Comparison of ENCODE assay signal across 8 cellular contexts in the genomic region with DNA sequence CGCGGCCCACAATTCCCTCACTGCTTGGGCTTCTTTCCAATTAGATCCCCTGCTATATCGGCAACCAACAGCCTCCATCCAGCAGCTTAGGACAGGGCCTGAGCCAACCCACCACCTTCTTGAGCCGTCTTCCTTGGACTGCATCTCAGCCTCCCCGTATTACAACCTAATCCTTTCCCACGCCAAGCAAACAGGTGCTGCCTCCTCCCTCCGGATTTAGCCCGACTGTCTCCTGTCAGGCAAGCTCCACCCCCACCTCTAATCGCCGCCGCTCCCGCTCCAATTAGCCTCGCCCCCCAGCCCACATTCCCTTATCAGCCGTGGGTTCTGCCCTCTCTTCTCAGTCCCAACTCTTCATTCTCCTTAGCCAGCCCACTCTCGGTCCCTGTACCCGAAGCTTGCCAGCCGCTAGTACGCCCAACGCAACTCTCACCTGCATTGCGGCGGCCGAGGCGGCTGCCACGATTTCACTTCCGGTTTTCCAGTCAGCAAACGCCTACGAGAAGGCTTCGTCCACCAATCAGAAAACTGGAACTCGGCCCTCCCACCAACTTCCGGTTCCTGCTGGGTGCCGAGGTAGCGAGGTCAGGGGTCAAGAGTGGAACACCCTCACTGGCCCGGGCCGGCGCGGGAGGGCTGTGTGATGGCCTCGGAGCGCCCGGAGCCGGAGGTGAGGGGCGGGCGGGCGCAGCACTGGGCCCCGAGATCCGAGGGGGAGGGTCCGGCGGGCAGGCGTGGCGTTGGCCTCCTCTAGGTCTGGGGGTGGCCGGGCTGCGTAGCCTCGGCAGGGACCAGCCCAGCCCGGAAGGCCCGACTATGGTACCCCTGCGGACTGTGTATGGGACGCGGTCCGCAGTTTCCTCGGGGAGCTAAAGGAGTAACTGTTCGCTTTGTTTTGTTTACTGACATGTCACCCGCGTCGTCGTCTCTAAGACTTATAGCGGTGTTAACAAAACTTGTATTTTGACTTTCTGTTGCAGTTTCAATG. TPM values are rescaled to one million over a fixed set of nuclear protein-coding genes. Genes with fewer than 3 reads are reported as not detected.
DNase-seq lines count a peak whose midpoint lies in the region; ATAC-seq and TF ChIP-seq lines count a peak whose summit lies in the region.

A gene with protein sequence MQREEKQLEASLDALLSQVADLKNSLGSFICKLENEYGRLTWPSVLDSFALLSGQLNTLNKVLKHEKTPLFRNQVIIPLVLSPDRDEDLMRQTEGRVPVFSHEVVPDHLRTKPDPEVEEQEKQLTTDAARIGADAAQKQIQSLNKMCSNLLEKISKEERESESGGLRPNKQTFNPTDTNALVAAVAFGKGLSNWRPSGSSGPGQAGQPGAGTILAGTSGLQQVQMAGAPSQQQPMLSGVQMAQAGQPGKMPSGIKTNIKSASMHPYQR (minus strand): TSS at position 475 of the 988 bp plus-strand sequence. CDS start 36 bp downstream, at position 439.
A gene (plus strand): TSS at position 574 of the 988 bp plus-strand sequence. CDS start 70 bp downstream, at position 644.

- intact Hi-C loops in Calu3 (cut with micrococcal nuclease; ENCODE audit: unreplicated experiment) = no loop called here

- H2AFZ ChIP-seq in OCI-LY3 (ENCODE audit: low read depth, low read length) = peak within 1 kb of the TSS; percentile 56; the same call in 1 of the 2 replicates

- no TSS peak for BruUV-seq in Calu3 (replicated peaks; lab: Mats Ljungman, UMichigan)

- H3K4me3 ChIP-seq in OCI-LY3 (ENCODE audit: low read length) = peak within 1 kb of the TSS; percentile 100

- peak; percentile 95 for DNase-seq in Calu3
- peak; percentile 87 for DNase-seq in HuH-7.5 (ENCODE audit: low spot score)
- peak; percentile 91 for DNase-seq in activated CD8-positive, alpha-beta memory T cell treated with anti-CD3 and anti-CD28 coated beads, Interleukin-2, amount 50 U/mL, for 48 hours
- DNase-seq in endothelial cell (ENCODE audit: low spot score) = peak; percentile 92
- DNase-seq in mesothelial cell of epicardium (ENCODE audit: low spot score in 2 of 2, unreplicated experiment in 2 of 2) = peak; percentile 71 to 89
- peak; percentile 82 to 88 for DNase-seq in stimulated activated CD8-positive, alpha-beta memory T cell treated with anti-CD3 and anti-CD28 coated beads, Interleukin-15, amount 100 ng/mL, for 4 hours (ENCODE audit: low read depth in 2 of 2)

- peaks cover 19% of the 10 kb centered on the region for H3K36me3 ChIP-seq in OCI-LY3 (replicated peaks; ENCODE audit: low read depth, low read length)

- H4K20me1 ChIP-seq in OCI-LY3 (ENCODE audit: insufficient read depth, low read length) = no peaks in the 10 kb centered on the region

- ATAC-seq in GM21515 (IDR thresholded peaks at IDR 0.05; ENCODE audit: unreplicated experiment) = peak; percentile 79

- H3K36me3 Mint-ChIP-seq in Calu3 (ENCODE audit: insufficient read depth, unreplicated experiment) = peaks cover 19% of the 10 kb centered on the region
- peaks cover 14% of the 10 kb centered on the region for H3K36me3 Mint-ChIP-seq in endothelial cell (ENCODE audit: low read depth, unreplicated experiment)
- peaks cover 7% of the 10 kb centered on the region for H3K36me3 Mint-ChIP-seq in mesothelial cell of epicardium

- H3K4me1 ChIP-seq in OCI-LY3 (ENCODE audit: low read length) = peaks cover 11% of the 10 kb centered on the region

- TF ChIP-seq CTCF in Calu3 (IDR thresholded peaks at IDR 0.05; ENCODE audit: unreplicated experiment) (no peak), OCI-LY3 (IDR thresholded peaks at IDR 0.05; ENCODE audit: low read depth, low read length) (no peak), endothelial cell (IDR thresholded peaks at IDR 0.05; ENCODE audit: unreplicated experiment) (no peak), mesothelial cell of epicardium (IDR thresholded peaks at IDR 0.05; ENCODE audit: unreplicated experiment) (no peak)

- H3K79me2 ChIP-seq in OCI-LY3 (ENCODE audit: low read length) = peaks cover 34% of the 10 kb centered on the region

- H3K27ac Mint-ChIP-seq in Calu3 (ENCODE audit: unreplicated experiment) (peak within 1 kb of the TSS; percentile 94), endothelial cell (ENCODE audit: unreplicated experiment) (peak within 1 kb of the TSS; percentile 98), mesothelial cell of epicardium (peak within 1 kb of the TSS; percentile 99)

- H3K27me3 Mint-ChIP-seq in Calu3 (ENCODE audit: unreplicated experiment) (no peaks in the 10 kb centered on the region), endothelial cell (ENCODE audit: unreplicated experiment) (peaks cover 4% of the 10 kb centered on the region), mesothelial cell of epicardium (ENCODE audit: low read depth) (no peaks in the 10 kb centered on the region)

- H3K9ac ChIP-seq in OCI-LY3 (ENCODE audit: low read length) = peak within 1 kb of the TSS; percentile 89

- H3K4me1 Mint-ChIP-seq in Calu3 (ENCODE audit: low read depth, unreplicated experiment) (peaks cover 25% of the 10 kb centered on the region), endothelial cell (ENCODE audit: unreplicated experiment) (peaks cover 18% of the 10 kb centered on the region), mesothelial cell of epicardium (peaks cover 26% of the 10 kb centered on the region)

- peak within 1 kb of the TSS; percentile 98 for H3K4me2 ChIP-seq in OCI-LY3 (ENCODE audit: low read length)

- CTCF ChIA-PET in Calu3 (lab: Charles Lee) = interaction anchor here (0.9 to 1.4 kb wide), 2 partner anchors 18 to 157 kb away, joined by 3 read pairs; no protein-coding TSS in a partner anchor

- H3K9me3 Mint-ChIP-seq in Calu3 (ENCODE audit: low read depth, unreplicated experiment) (no peaks in the 10 kb centered on the region), endothelial cell (ENCODE audit: unreplicated experiment) (no peaks in the 10 kb centered on the region), mesothelial cell of epicardium (no peaks in the 10 kb centered on the region)

- H3K27me3 ChIP-seq in OCI-LY3 (ENCODE audit: low read depth, low read length) = no peaks in the 10 kb centered on the region

- H3K4me3 Mint-ChIP-seq in Calu3 (ENCODE audit: low read depth, unreplicated experiment) = peak within 1 kb of the TSS; percentile 97
- peak within 1 kb of the TSS; percentile 100 for H3K4me3 Mint-ChIP-seq in endothelial cell (ENCODE audit: unreplicated experiment)
- peak within 1 kb of the TSS; percentile 98 for H3K4me3 Mint-ChIP-seq in mesothelial cell of epicardium

- H3K9me3 ChIP-seq in OCI-LY3 (ENCODE audit: insufficient read depth, low read length) = no peaks in the 10 kb centered on the region

- peak within 1 kb of the TSS; percentile 49 for H3K27ac ChIP-seq in OCI-LY3 (ENCODE audit: low read length)

RNA-seq across cellular contexts. Expression of the first gene that starts in this region (rescaled TPM):
- total RNA-seq in Calu3 (2022) = 31.1 and 32.8 TPM in 2 replicates
- 19.5 TPM for total RNA-seq in endothelial cell (ENCODE audit: unreplicated experiment)
- total RNA-seq in mesothelial cell of epicardium = 29.8 to 32.4 TPM (median 30.4 TPM) in 3 replicates

RNA-seq across cellular contexts. Expression of the second gene that starts in this region (rescaled TPM):
- total RNA-seq in Calu3 (2022) = 77.3 and 78.7 TPM in 2 replicates
- total RNA-seq in endothelial cell (ENCODE audit: unreplicated experiment) = 43.2 TPM
- total RNA-seq in mesothelial cell of epicardium = 80.1 to 97.4 TPM (median 83.7 TPM) in 3 replicates

Comparison
In these comparisons a context has a peak if more than half of its experiments do, and no peak if none do; other contexts are left out.
1. Peak in every context shown above with its lines: DNase-seq, ATAC-seq, H3K4me3 ChIP-seq and H3K27ac ChIP-seq.